26 cellular contexts compared by ENCODE assay signal in genomic region chr2:146981921-146982320, GRCh38.
DNase-seq lines count a peak whose midpoint lies in the region; ATAC-seq, FAIRE-seq and TF ChIP-seq lines count a peak whose summit lies in the region.
"Had no signal": no experiment of that assay in that cellular context is flagged by ENCODE, and none has a peak within 500 bp of the region (broad histone marks: within the 10 kb centered on the region; RNA-seq: fewer than 3 reads in every experiment).

No MANE protein-coding gene starts in this region.

- H3K4me1 ChIP-seq in subcutaneous abdominal adipose tissue (ENCODE audit: control insufficient read depth in 5 of 5, insufficient read depth in 5 of 5, low read length in 5 of 5): peaks cover 0 to 22% (median 17%) of the 10 kb centered on the region in 5 donors
- H3K4me1 ChIP-seq: Caco-2, psoas muscle had no signal

- no peak for FAIRE-seq in urothelium cell line (lab: Jason Lieb, UNC)

- TF ChIP-seq CTCF in fibroblast of pulmonary artery (IDR thresholded peaks at IDR 0.05; ENCODE audit: low read length, missing control alignments): no peak

- H3K4me3 ChIP-seq in fibroblast of pulmonary artery (replicated peaks; ENCODE audit: low read depth, low read length) (no peak overlapping the region), subcutaneous abdominal adipose tissue (ENCODE audit: low read depth in 1 of 5, low read length in 5 of 5) (no peak overlapping the region)
- H3K4me3 ChIP-seq: dorsolateral prefrontal cortex, psoas muscle, tibial nerve had no signal

- H3K9me3 ChIP-seq in subcutaneous abdominal adipose tissue (ENCODE audit: control insufficient read depth in 5 of 5, low read length in 5 of 5): no peaks in the 10 kb centered on the region
- H3K9me3 ChIP-seq: Caco-2, psoas muscle, tibial nerve had no signal

- H3K27me3 ChIP-seq in subcutaneous abdominal adipose tissue (ENCODE audit: control insufficient read depth in 5 of 5, insufficient read depth in 4 of 5, low read length in 5 of 5): no peaks in the 10 kb centered on the region
- H3K27me3 ChIP-seq: dorsolateral prefrontal cortex, tibial nerve had no signal

- peak overlapping the region; percentile 22 for H3K27ac ChIP-seq in subcutaneous abdominal adipose tissue (ENCODE audit: low read depth, low read length)
- H3K27ac ChIP-seq: C4-2B, dorsolateral prefrontal cortex had no signal

- H3K36me3 ChIP-seq in subcutaneous abdominal adipose tissue (ENCODE audit: control insufficient read depth in 5 of 5, insufficient read depth in 5 of 5, low read length in 5 of 5): no peaks in the 10 kb centered on the region
- H3K36me3 ChIP-seq: tibial nerve had no signal

- peak; percentile 75 for DNase-seq in HCEC 1CT
- peak; percentile 62 for DNase-seq in astrocyte of the hippocampus (ENCODE audit: low read depth, low spot score)
- DNase-seq in fibroblast of pulmonary artery (ENCODE audit: low read depth): peak; percentile 76
- no peak for DNase-seq in urothelium cell line (ENCODE audit: low spot score)
- DNase-seq in stimulated activated CD8-positive, alpha-beta memory T cell treated with anti-CD3 and anti-CD28 coated beads, Interleukin-4, amount 100 ng/mL, for 48 hours: no peak
- DNase-seq: activated CD4-positive, alpha-beta T cell treated with anti-CD3 and anti-CD28 coated beads, Interleukin-2, amount 50 U/mL, for 4 hours; activated CD4-positive, CD25-positive, alpha-beta regulatory T cell; activated CD8-positive, alpha-beta memory T cell treated with anti-CD3 and anti-CD28 coated beads, Interleukin-2, amount 50 U/mL, for 4 hours; activated naive CD4-positive, alpha-beta T cell treated with anti-CD3 and anti-CD28 coated beads, Interleukin-2, amount 10 ng/mL, durations not matched to agents 7 days and 5 days; Caco-2; dorsolateral prefrontal cortex; glutamatergic neuron; midbrain; naive thymus-derived CD8-positive, alpha-beta T cell; NCI-H1105; NCI-H1930; NCI-H526 treated with DMSO at 0.1 percent for 48 hours; nucleus accumbens; T-cell had no signal

- ATAC-seq in HG03280 (IDR thresholded peaks at IDR 0.05; ENCODE audit: unreplicated experiment) (no peak), HG02588 (IDR thresholded peaks at IDR 0.05; ENCODE audit: unreplicated experiment) (no peak)
- ATAC-seq: naive thymus-derived CD8-positive, alpha-beta T cell; Panc1; T-cell had no signal

- no peak overlapping the region for H3K9ac ChIP-seq in subcutaneous abdominal adipose tissue (ENCODE audit: low read length in 5 of 5)

Comparison
In these comparisons a context has a peak if more than half of its experiments do, and no peak if none do; other contexts are left out.
1. DNase-seq: peak in HCEC 1CT (single experiment), astrocyte of the hippocampus (single experiment) and fibroblast of pulmonary artery (single experiment); none in urothelium cell line (single experiment) and stimulated activated CD8-positive, alpha-beta memory T cell treated with anti-CD3 and anti-CD28 coated beads, Interleukin-4, amount 100 ng/mL, for 48 hours (single experiment).